Comparison of ENCODE assay signal across 1 cellular context in genomic region chr4:70840137-70840536, GRCh38.
TF ChIP-seq lines count a peak whose summit lies in the region.

No MANE protein-coding gene starts in this region.

TF ChIP-seq in H1, 55 proteins besides CTCF, POLR2A, EP300 and RAD21 (continued from another document):
- TF ChIP-seq SP4 (IDR thresholded peaks at IDR 0.05; ENCODE audit: low read length): peak; percentile 53; the same call in 1 of the 2 replicates
- peak; percentile 90 for TF ChIP-seq JUND (IDR thresholded peaks at IDR 0.05; ENCODE audit: low read length)
